Comparison of ENCODE assay signal across 2 cellular contexts in the genomic region with DNA sequence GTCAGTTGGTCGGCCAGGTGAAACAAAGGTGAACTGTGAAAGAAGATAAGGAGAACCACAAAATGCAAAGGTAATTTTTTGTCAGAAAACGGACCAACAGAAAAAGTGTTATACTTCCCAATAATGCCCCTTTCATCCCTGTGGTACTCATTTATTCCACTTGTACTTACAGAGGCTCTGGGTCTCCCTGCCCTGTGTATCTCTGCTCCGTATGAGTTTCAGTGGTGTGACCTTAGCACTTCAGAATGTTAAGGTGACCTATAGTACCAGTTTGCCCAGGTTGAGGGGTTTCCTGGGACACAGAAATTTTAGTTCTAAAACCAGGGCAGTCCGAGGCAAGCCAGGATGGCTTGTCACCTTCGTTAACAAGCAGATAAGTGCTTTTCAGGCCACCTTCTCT.
TF ChIP-seq lines count a peak whose summit lies in the region.

No MANE protein-coding gene starts in this region.

TF ChIP-seq in GM23338, 12 proteins besides CTCF, POLR2A, EP300 and RAD21 (continued from another document):
- TF ChIP-seq, protein P1, sequence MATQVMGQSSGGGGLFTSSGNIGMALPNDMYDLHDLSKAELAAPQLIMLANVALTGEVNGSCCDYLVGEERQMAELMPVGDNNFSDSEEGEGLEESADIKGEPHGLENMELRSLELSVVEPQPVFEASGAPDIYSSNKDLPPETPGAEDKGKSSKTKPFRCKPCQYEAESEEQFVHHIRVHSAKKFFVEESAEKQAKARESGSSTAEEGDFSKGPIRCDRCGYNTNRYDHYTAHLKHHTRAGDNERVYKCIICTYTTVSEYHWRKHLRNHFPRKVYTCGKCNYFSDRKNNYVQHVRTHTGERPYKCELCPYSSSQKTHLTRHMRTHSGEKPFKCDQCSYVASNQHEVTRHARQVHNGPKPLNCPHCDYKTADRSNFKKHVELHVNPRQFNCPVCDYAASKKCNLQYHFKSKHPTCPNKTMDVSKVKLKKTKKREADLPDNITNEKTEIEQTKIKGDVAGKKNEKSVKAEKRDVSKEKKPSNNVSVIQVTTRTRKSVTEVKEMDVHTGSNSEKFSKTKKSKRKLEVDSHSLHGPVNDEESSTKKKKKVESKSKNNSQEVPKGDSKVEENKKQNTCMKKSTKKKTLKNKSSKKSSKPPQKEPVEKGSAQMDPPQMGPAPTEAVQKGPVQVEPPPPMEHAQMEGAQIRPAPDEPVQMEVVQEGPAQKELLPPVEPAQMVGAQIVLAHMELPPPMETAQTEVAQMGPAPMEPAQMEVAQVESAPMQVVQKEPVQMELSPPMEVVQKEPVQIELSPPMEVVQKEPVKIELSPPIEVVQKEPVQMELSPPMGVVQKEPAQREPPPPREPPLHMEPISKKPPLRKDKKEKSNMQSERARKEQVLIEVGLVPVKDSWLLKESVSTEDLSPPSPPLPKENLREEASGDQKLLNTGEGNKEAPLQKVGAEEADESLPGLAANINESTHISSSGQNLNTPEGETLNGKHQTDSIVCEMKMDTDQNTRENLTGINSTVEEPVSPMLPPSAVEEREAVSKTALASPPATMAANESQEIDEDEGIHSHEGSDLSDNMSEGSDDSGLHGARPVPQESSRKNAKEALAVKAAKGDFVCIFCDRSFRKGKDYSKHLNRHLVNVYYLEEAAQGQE (IDR thresholded peaks at IDR 0.05; ENCODE audit: unreplicated experiment): no peak
- no peak for TF ChIP-seq NANOG (IDR thresholded peaks at IDR 0.05; ENCODE audit: borderline replicate concordance)

TF ChIP-seq in WTC11, 78 proteins besides CTCF, POLR2A, EP300 and RAD21 (continued from another document):
- TF ChIP-seq, protein P2, sequence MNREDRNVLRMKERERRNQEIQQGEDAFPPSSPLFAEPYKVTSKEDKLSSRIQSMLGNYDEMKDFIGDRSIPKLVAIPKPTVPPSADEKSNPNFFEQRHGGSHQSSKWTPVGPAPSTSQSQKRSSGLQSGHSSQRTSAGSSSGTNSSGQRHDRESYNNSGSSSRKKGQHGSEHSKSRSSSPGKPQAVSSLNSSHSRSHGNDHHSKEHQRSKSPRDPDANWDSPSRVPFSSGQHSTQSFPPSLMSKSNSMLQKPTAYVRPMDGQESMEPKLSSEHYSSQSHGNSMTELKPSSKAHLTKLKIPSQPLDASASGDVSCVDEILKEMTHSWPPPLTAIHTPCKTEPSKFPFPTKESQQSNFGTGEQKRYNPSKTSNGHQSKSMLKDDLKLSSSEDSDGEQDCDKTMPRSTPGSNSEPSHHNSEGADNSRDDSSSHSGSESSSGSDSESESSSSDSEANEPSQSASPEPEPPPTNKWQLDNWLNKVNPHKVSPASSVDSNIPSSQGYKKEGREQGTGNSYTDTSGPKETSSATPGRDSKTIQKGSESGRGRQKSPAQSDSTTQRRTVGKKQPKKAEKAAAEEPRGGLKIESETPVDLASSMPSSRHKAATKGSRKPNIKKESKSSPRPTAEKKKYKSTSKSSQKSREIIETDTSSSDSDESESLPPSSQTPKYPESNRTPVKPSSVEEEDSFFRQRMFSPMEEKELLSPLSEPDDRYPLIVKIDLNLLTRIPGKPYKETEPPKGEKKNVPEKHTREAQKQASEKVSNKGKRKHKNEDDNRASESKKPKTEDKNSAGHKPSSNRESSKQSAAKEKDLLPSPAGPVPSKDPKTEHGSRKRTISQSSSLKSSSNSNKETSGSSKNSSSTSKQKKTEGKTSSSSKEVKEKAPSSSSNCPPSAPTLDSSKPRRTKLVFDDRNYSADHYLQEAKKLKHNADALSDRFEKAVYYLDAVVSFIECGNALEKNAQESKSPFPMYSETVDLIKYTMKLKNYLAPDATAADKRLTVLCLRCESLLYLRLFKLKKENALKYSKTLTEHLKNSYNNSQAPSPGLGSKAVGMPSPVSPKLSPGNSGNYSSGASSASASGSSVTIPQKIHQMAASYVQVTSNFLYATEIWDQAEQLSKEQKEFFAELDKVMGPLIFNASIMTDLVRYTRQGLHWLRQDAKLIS (CRISPR knock-in tag; IDR thresholded peaks at IDR 0.05; ENCODE audit: borderline replicate concordance): no peak
- TF ChIP-seq SOX15 (CRISPR knock-in tag; IDR thresholded peaks at IDR 0.05): no peak
- no peak for TF ChIP-seq NFE2L1 (CRISPR knock-in tag; IDR thresholded peaks at IDR 0.05)
- TF ChIP-seq ESRRA (CRISPR knock-in tag; IDR thresholded peaks at IDR 0.05; ENCODE audit: borderline replicate concordance): no peak
- TF ChIP-seq RELA (CRISPR knock-in tag; IDR thresholded peaks at IDR 0.05; ENCODE audit: borderline replicate concordance): no peak
